Comparison of ENCODE assay signal across 29 cellular contexts in the genomic region with DNA sequence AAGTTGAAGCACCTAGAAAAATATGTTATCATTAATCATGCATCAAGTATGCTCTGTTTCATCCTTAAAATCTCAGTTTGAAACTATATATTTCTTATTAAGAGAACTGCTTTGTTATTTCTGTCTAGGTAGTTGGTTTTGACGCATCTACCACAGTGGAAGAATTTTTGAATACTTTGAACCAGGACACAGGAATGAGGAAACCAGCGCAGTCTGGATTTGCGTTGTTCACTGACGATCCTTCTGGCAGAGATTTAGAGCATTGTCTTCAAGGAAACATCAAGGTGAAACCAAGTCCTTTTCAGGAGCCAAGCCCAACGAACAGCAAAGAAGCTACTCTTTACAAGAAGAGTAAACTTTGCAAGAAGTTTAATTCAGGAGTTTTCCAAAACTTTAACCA.
"Had no signal": no experiment of that assay in that cellular context is flagged by ENCODE, and none has a peak within 500 bp of the region (broad histone marks: within the 10 kb centered on the region; RNA-seq: fewer than 3 reads in every experiment).

No MANE protein-coding gene starts in this region.

- H3K36me3 ChIP-seq: colonic mucosa, neutrophil, ovary, thyroid gland had no signal

- H3K4me1 Mint-ChIP-seq: activated CD4-positive, alpha-beta T cell treated with anti-CD3 and anti-CD28 coated beads for 36 hours; activated CD8-positive, alpha-beta memory T cell treated with anti-CD3 and anti-CD28 coated beads, Interleukin-2, amount 10 ng/mL, durations not matched to agents 7 days and 5 days; activated naive CD4-positive, alpha-beta T cell treated with anti-CD3 and anti-CD28 coated beads, Interleukin-2, amount 50 U/mL, for 24 hours; memory B cell; nephron progenitor cell; stimulated activated naive B cell treated with anti-CD40 and anti-IgM and Interleukin-4, amounts not matched to agents 10 μg/mL and 1 μg/mL and 100 μg/mL, for 72 hours had no signal

- H3K27ac ChIP-seq: body of pancreas, colonic mucosa, epithelial cell of prostate, hepatocyte, neutrophil, ovary, stomach, thyroid gland, upper lobe of right lung had no signal

- H3K4me2 ChIP-seq: hepatocyte, smooth muscle cell had no signal

- H3K27me3 ChIP-seq: body of pancreas, colonic mucosa, hepatocyte, ovary, stomach, thyroid gland, upper lobe of right lung had no signal

- H3K27ac Mint-ChIP-seq: activated CD4-positive, alpha-beta T cell treated with anti-CD3 and anti-CD28 coated beads for 36 hours; activated CD8-positive, alpha-beta memory T cell treated with anti-CD3 and anti-CD28 coated beads, Interleukin-2, amount 10 ng/mL, durations not matched to agents 7 days and 5 days; activated CD8-positive, alpha-beta T cell treated with anti-CD3 and anti-CD28 coated beads, Interleukin-2, amount 10 ng/mL, durations not matched to agents 7 days and 5 days; activated naive CD4-positive, alpha-beta T cell treated with anti-CD3 and anti-CD28 coated beads, Interleukin-2, amount 50 U/mL, for 24 hours; activated naive CD8-positive, alpha-beta T cell treated with anti-CD3 and anti-CD28 coated beads, Interleukin-2, amount 50 U/mL, for 24 hours; activated T-helper 2 cell treated with anti-CD3 and anti-CD28 coated beads, Interferon-gamma antibody, Interleukin-2, Interleukin-4, amounts not matched to agents 10 μg/mL and 5 μg/mL and 100 μg/mL, durations not matched to agents 14 hours and 24 hours and 36 hours; memory B cell; nephron progenitor cell; progenitor cell of endocrine pancreas; stimulated activated naive B cell treated with anti-CD40 and anti-IgM and Interleukin-4, amounts not matched to agents 10 μg/mL and 1 μg/mL and 100 μg/mL, for 72 hours had no signal

- H3K4me3 Mint-ChIP-seq: activated CD4-positive, alpha-beta T cell treated with anti-CD3 and anti-CD28 coated beads for 36 hours; activated CD8-positive, alpha-beta memory T cell treated with anti-CD3 and anti-CD28 coated beads, Interleukin-2, amount 10 ng/mL, durations not matched to agents 7 days and 5 days; activated CD8-positive, alpha-beta T cell treated with anti-CD3 and anti-CD28 coated beads, Interleukin-2, amount 10 ng/mL, durations not matched to agents 7 days and 5 days; activated naive CD4-positive, alpha-beta T cell treated with anti-CD3 and anti-CD28 coated beads, Interleukin-2, amount 50 U/mL, for 24 hours; activated naive CD8-positive, alpha-beta T cell treated with anti-CD3 and anti-CD28 coated beads, Interleukin-2, amount 50 U/mL, for 24 hours; memory B cell; nephron progenitor cell; stimulated activated naive B cell treated with anti-CD40 and anti-IgM and Interleukin-4, amounts not matched to agents 10 μg/mL and 1 μg/mL and 100 μg/mL, for 72 hours had no signal

- H3K27me3 Mint-ChIP-seq: activated naive CD4-positive, alpha-beta T cell treated with anti-CD3 and anti-CD28 coated beads, Interleukin-2, amount 50 U/mL, for 24 hours; progenitor cell of endocrine pancreas had no signal

- H3K9me3 Mint-ChIP-seq: activated naive CD4-positive, alpha-beta T cell treated with anti-CD3 and anti-CD28 coated beads, Interleukin-2, amount 50 U/mL, for 24 hours; activated naive CD8-positive, alpha-beta T cell treated with anti-CD3 and anti-CD28 coated beads, Interleukin-2, amount 50 U/mL, for 24 hours; activated T-helper 2 cell treated with anti-CD3 and anti-CD28 coated beads, Interferon-gamma antibody, Interleukin-2, Interleukin-4, amounts not matched to agents 10 μg/mL and 5 μg/mL and 100 μg/mL, durations not matched to agents 14 hours and 24 hours and 36 hours; memory B cell; nephron progenitor cell; stimulated activated naive B cell treated with anti-CD40 and anti-IgM and Interleukin-4, amounts not matched to agents 10 μg/mL and 1 μg/mL and 100 μg/mL, for 72 hours had no signal

- ATAC-seq: activated CD4-positive, alpha-beta T cell treated with anti-CD3 and anti-CD28 coated beads for 36 hours; activated CD8-positive, alpha-beta memory T cell treated with anti-CD3 and anti-CD28 coated beads, Interleukin-2, amount 10 ng/mL, durations not matched to agents 7 days and 5 days; activated CD8-positive, alpha-beta T cell treated with anti-CD3 and anti-CD28 coated beads, Interleukin-2, amount 10 ng/mL, durations not matched to agents 7 days and 5 days; activated naive CD8-positive, alpha-beta T cell treated with anti-CD3 and anti-CD28 coated beads, Interleukin-2, amount 50 U/mL, for 24 hours; body of pancreas; stimulated activated naive B cell treated with anti-CD40 and anti-IgM and Interleukin-4, amounts not matched to agents 10 μg/mL and 1 μg/mL and 100 μg/mL, for 72 hours; upper lobe of right lung had no signal

- H3K4me1 ChIP-seq: colonic mucosa, upper lobe of right lung had no signal

- H3K4me3 ChIP-seq: body of pancreas, colonic mucosa, hepatocyte, ovary, smooth muscle cell, stomach, thyroid gland, upper lobe of right lung had no signal

- H3K36me3 Mint-ChIP-seq: activated CD8-positive, alpha-beta memory T cell treated with anti-CD3 and anti-CD28 coated beads, Interleukin-2, amount 10 ng/mL, durations not matched to agents 7 days and 5 days; activated naive CD4-positive, alpha-beta T cell treated with anti-CD3 and anti-CD28 coated beads, Interleukin-2, amount 50 U/mL, for 24 hours; memory B cell; stimulated activated naive B cell treated with anti-CD40 and anti-IgM and Interleukin-4, amounts not matched to agents 10 μg/mL and 1 μg/mL and 100 μg/mL, for 72 hours had no signal

- H3K9me3 ChIP-seq: body of pancreas, colonic mucosa, neutrophil, ovary, stomach, thyroid gland, upper lobe of right lung had no signal

- FAIRE-seq: endometrium, frontal cortex had no signal

- DNase-seq: activated CD4-positive, alpha-beta T cell treated with anti-CD3 and anti-CD28 coated beads for 36 hours; activated CD4-positive, CD25-positive, alpha-beta regulatory T cell; activated CD8-positive, alpha-beta memory T cell treated with anti-CD3 and anti-CD28 coated beads, Interleukin-2, amount 10 ng/mL, durations not matched to agents 7 days and 5 days; activated CD8-positive, alpha-beta T cell treated with anti-CD3 and anti-CD28 coated beads, Interleukin-2, amount 10 ng/mL, durations not matched to agents 7 days and 5 days; activated naive CD8-positive, alpha-beta T cell treated with anti-CD3 and anti-CD28 coated beads, Interleukin-2, amount 50 U/mL, for 24 hours; activated T-cell treated with anti-CD3 and anti-CD28 coated beads, Interleukin-2, amount 50 U/mL, for 48 hours; body of pancreas; colonic mucosa; effector CD8-positive, alpha-beta T cell; islet precursor cell; nephron progenitor cell; ovary; retina; stimulated activated CD4-positive, alpha-beta T cell treated with anti-CD3 and anti-CD28 coated beads, Interleukin-15, amount 100 ng/mL, for 24 hours; stimulated activated CD4-positive, alpha-beta T cell treated with anti-CD3 and anti-CD28 coated beads, Interleukin-2, amount 100 ng/mL, for 24 hours; stimulated activated naive B cell treated with anti-CD40 and anti-IgM and Interleukin-4, amounts not matched to agents 10 μg/mL and 1 μg/mL and 100 μg/mL, for 72 hours; stomach; thyroid gland; upper lobe of right lung had no signal
